In genomic region chr9:133707065-133707760, GRCh38 we compare ENCODE assay signal across 11 cellular contexts. TPM values are rescaled to one million over a fixed set of nuclear protein-coding genes. Genes with fewer than 3 reads are reported as not detected.
A peak's percentile ranks its signal among the peaks of the same experiment; 100 is the strongest.
DNase-seq lines count a peak whose midpoint lies in the region; ATAC-seq and TF ChIP-seq lines count a peak whose summit lies in the region.
"Had no signal": no experiment of that assay in that cellular context is flagged by ENCODE, and none has a peak within 500 bp of the region (broad histone marks: within the 10 kb centered on the region; RNA-seq: fewer than 3 reads in every experiment).

No MANE protein-coding gene starts in this region.

- no peaks in the 10 kb centered on the region for H3K9me3 ChIP-seq in thyroid gland

- peaks cover 40% of the 10 kb centered on the region for H3K4me1 Mint-ChIP-seq in activated CD4-positive, alpha-beta T cell treated with anti-CD3 and anti-CD28 coated beads for 36 hours
- H3K4me1 Mint-ChIP-seq in activated CD4-positive, alpha-beta T cell treated with anti-CD3 and anti-CD28 coated beads, Interleukin-2, amount 10 ng/mL, durations not matched to agents 7 days and 5 days, result peaks cover 18% of the 10 kb centered on the region
- no peaks in the 10 kb centered on the region for H3K4me1 Mint-ChIP-seq in natural killer cell treated with Interleukin-12 subunit alpha and Interleukin-12 subunit beta and Interleukin-15 and Interleukin-18, amount 100 ng/mL, for 72 hours (ENCODE audit: low read depth in 2 of 2)

- POLR2A ChIA-PET in activated CD4-positive, alpha-beta T cell treated with anti-CD3 and anti-CD28 coated beads for 36 hours (lab: Charles Lee), result no interaction called here
- POLR2A ChIA-PET in activated CD4-positive, alpha-beta T cell treated with anti-CD3 and anti-CD28 coated beads, Interleukin-2, amount 10 ng/mL, durations not matched to agents 7 days and 5 days (lab: Charles Lee), result no interaction called here

- DNase-seq in activated CD4-positive, alpha-beta T cell treated with anti-CD3 and anti-CD28 coated beads for 36 hours, result peak; percentile 28
- no peak for DNase-seq in activated CD4-positive, alpha-beta T cell treated with anti-CD3 and anti-CD28 coated beads, Interleukin-2, amount 10 ng/mL, durations not matched to agents 7 days and 5 days
- DNase-seq in astrocyte of the hippocampus (ENCODE audit: low read depth, low spot score) (peak; percentile 44), iris pigment epithelial cell (ENCODE audit: low read depth) (peak; percentile 82), thyroid gland (no peak)
- DNase-seq in natural killer cell treated with Interleukin-12 subunit alpha and Interleukin-12 subunit beta and Interleukin-15 and Interleukin-18, amount 100 ng/mL, for 72 hours (ENCODE audit: low spot score), result no peak
- DNase-seq: SW 1271 had no signal

- TF ChIP-seq CTCF in thyroid gland (IDR thresholded peaks at IDR 0.05), result no peak

- H3K27ac ChIP-seq in thyroid gland, result peak overlapping the region in 2 of 3 donors; percentile 12 to 30
- H3K27ac ChIP-seq: parathyroid adenoma had no signal

- CTCF ChIA-PET in activated CD4-positive, alpha-beta T cell treated with anti-CD3 and anti-CD28 coated beads for 36 hours (lab: Charles Lee), result interaction anchor here (0.6 kb wide), 1 partner anchor 424 kb away, joined by 3 read pairs; no protein-coding TSS in a partner anchor
- CTCF ChIA-PET in activated CD4-positive, alpha-beta T cell treated with anti-CD3 and anti-CD28 coated beads, Interleukin-2, amount 10 ng/mL, durations not matched to agents 7 days and 5 days (lab: Charles Lee), result interaction anchor here (2.0 kb wide), 1 partner anchor 14 kb away, joined by 7 read pairs; no protein-coding TSS in a partner anchor

- no peak overlapping the region for H3K4me3 ChIP-seq in thyroid gland (replicated peaks in 1 of 3)

- H3K9me3 Mint-ChIP-seq in activated CD4-positive, alpha-beta T cell treated with anti-CD3 and anti-CD28 coated beads for 36 hours (ENCODE audit: low read depth), result no peaks in the 10 kb centered on the region
- H3K9me3 Mint-ChIP-seq in activated CD4-positive, alpha-beta T cell treated with anti-CD3 and anti-CD28 coated beads, Interleukin-2, amount 10 ng/mL, durations not matched to agents 7 days and 5 days, result no peaks in the 10 kb centered on the region
- H3K9me3 Mint-ChIP-seq in natural killer cell treated with Interleukin-12 subunit alpha and Interleukin-12 subunit beta and Interleukin-15 and Interleukin-18, amount 100 ng/mL, for 72 hours, result no peaks in the 10 kb centered on the region
- H3K9me3 Mint-ChIP-seq: dendritic cell treated with granulocyte-macrophage colony-stimulating factor and Interleukin-4, amounts not matched to agents 40 ng/mL and 50 ng/mL, for 4 days had no signal

- no peak for ATAC-seq in activated CD4-positive, alpha-beta T cell treated with anti-CD3 and anti-CD28 coated beads for 36 hours
- ATAC-seq in natural killer cell treated with Interleukin-12 subunit alpha and Interleukin-12 subunit beta and Interleukin-15 and Interleukin-18, amount 100 ng/mL, for 72 hours, result no peak
- ATAC-seq in HG02973 (IDR thresholded peaks at IDR 0.05; ENCODE audit: unreplicated experiment), result no peak
- ATAC-seq in GM18498 (IDR thresholded peaks at IDR 0.05; ENCODE audit: unreplicated experiment), result no peak

- no peak for TF ChIP-seq POLR2A in thyroid gland (IDR thresholded peaks at IDR 0.05)

- 64 to 74% methylated on average over 14 to 17 of the region's 17 CpGs for WGBS in thyroid gland, 2 donors

- H3K27ac Mint-ChIP-seq in activated CD4-positive, alpha-beta T cell treated with anti-CD3 and anti-CD28 coated beads for 36 hours, result no peak overlapping the region
- no peak overlapping the region for H3K27ac Mint-ChIP-seq in activated CD4-positive, alpha-beta T cell treated with anti-CD3 and anti-CD28 coated beads, Interleukin-2, amount 10 ng/mL, durations not matched to agents 7 days and 5 days
- no peak overlapping the region for H3K27ac Mint-ChIP-seq in natural killer cell treated with Interleukin-12 subunit alpha and Interleukin-12 subunit beta and Interleukin-15 and Interleukin-18, amount 100 ng/mL, for 72 hours
- H3K27ac Mint-ChIP-seq: dendritic cell treated with granulocyte-macrophage colony-stimulating factor and Interleukin-4, amounts not matched to agents 40 ng/mL and 50 ng/mL, for 4 days had no signal

- H3K36me3 Mint-ChIP-seq in activated CD4-positive, alpha-beta T cell treated with anti-CD3 and anti-CD28 coated beads for 36 hours (ENCODE audit: low read depth), result no peaks in the 10 kb centered on the region
- peaks cover 2% of the 10 kb centered on the region for H3K36me3 Mint-ChIP-seq in activated CD4-positive, alpha-beta T cell treated with anti-CD3 and anti-CD28 coated beads, Interleukin-2, amount 10 ng/mL, durations not matched to agents 7 days and 5 days (ENCODE audit: low read depth)
- H3K36me3 Mint-ChIP-seq in natural killer cell treated with Interleukin-12 subunit alpha and Interleukin-12 subunit beta and Interleukin-15 and Interleukin-18, amount 100 ng/mL, for 72 hours, result no peaks in the 10 kb centered on the region

- intact Hi-C loops in activated CD4-positive, alpha-beta T cell treated with anti-CD3 and anti-CD28 coated beads for 36 hours (cut with DNase I, micrococcal nuclease), result loop anchor here (10.0 kb wide), 2 partner anchors 52 to 572 kb away; no protein-coding TSS in a partner anchor
- intact Hi-C loops in thyroid gland (cut with DNase I), result no loop called here

- H3K4me3 Mint-ChIP-seq in activated CD4-positive, alpha-beta T cell treated with anti-CD3 and anti-CD28 coated beads for 36 hours, result no peak overlapping the region
- H3K4me3 Mint-ChIP-seq in activated CD4-positive, alpha-beta T cell treated with anti-CD3 and anti-CD28 coated beads, Interleukin-2, amount 10 ng/mL, durations not matched to agents 7 days and 5 days, result no peak overlapping the region
- no peak overlapping the region for H3K4me3 Mint-ChIP-seq in natural killer cell treated with Interleukin-12 subunit alpha and Interleukin-12 subunit beta and Interleukin-15 and Interleukin-18, amount 100 ng/mL, for 72 hours
- H3K4me3 Mint-ChIP-seq: dendritic cell treated with granulocyte-macrophage colony-stimulating factor and Interleukin-4, amounts not matched to agents 40 ng/mL and 50 ng/mL, for 4 days had no signal

- H3K36me3 ChIP-seq in thyroid gland, result no peaks in the 10 kb centered on the region

- no peaks in the 10 kb centered on the region for H3K27me3 Mint-ChIP-seq in activated CD4-positive, alpha-beta T cell treated with anti-CD3 and anti-CD28 coated beads for 36 hours
- H3K27me3 Mint-ChIP-seq in activated CD4-positive, alpha-beta T cell treated with anti-CD3 and anti-CD28 coated beads, Interleukin-2, amount 10 ng/mL, durations not matched to agents 7 days and 5 days, result no peaks in the 10 kb centered on the region
- no peaks in the 10 kb centered on the region for H3K27me3 Mint-ChIP-seq in natural killer cell treated with Interleukin-12 subunit alpha and Interleukin-12 subunit beta and Interleukin-15 and Interleukin-18, amount 100 ng/mL, for 72 hours

- H3K4me1 ChIP-seq in thyroid gland, result peaks cover 8 to 24% of the 10 kb centered on the region in 2 donors
- H3K4me1 ChIP-seq: parathyroid adenoma had no signal

- H3K27me3 ChIP-seq in thyroid gland, result no peaks in the 10 kb centered on the region

RNA-seq across cellular contexts. Expression of gene SARDH, which starts 30.9 kb away (rescaled TPM):
- 1 to 10 TPM; 7.8 to 8.2 TPM for total RNA-seq in activated CD4-positive, alpha-beta T cell treated with anti-CD3 and anti-CD28 coated beads for 36 hours
- total RNA-seq in activated CD4-positive, alpha-beta T cell treated with anti-CD3 and anti-CD28 coated beads, Interleukin-2, amount 10 ng/mL, durations not matched to agents 7 days and 5 days, result 1 to 10 TPM; 1.9 TPM
- 1 to 10 TPM in 3 of 4 donors, not detected in 1; 2.2 to 6.2 (median 3.3) TPM for total RNA-seq in thyroid gland
- under 1 TPM; 0.36 to 0.38 TPM for total RNA-seq in natural killer cell treated with Interleukin-12 subunit alpha and Interleukin-12 subunit beta and Interleukin-15 and Interleukin-18, amount 100 ng/mL, for 72 hours

Comparison
In these comparisons a context has a peak if more than half of its experiments do, and no peak if none do; other contexts are left out.
1. DNase-seq: peak in activated CD4-positive, alpha-beta T cell treated with anti-CD3 and anti-CD28 coated beads for 36 hours (single experiment), astrocyte of the hippocampus (single experiment) and iris pigment epithelial cell (single experiment); none in activated CD4-positive, alpha-beta T cell treated with anti-CD3 and anti-CD28 coated beads, Interleukin-2, amount 10 ng/mL, durations not matched to agents 7 days and 5 days (single experiment), thyroid gland (0 of 2) and natural killer cell treated with Interleukin-12 subunit alpha and Interleukin-12 subunit beta and Interleukin-15 and Interleukin-18, amount 100 ng/mL, for 72 hours (single experiment).